In the genomic region with DNA sequence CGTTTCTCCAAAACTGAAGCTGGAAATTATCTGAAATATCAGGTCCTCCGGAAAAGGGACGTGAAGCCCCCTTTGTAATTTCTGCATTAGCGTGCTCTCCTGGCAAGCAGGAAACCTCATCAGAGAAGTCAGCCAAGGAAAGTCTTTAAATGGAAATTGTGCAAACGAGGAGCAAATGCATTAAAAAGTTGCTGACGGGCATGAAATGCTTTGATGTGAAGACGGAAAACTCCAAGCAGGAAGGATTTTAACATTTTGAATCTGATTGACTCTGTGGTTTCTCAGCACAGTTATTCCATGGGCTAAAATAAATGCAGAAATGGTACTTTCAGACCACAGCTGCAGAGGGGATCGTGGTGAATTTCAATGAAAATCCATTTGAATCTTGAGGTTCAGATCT, we compare ENCODE assay signal across 26 cellular contexts.
DNase-seq lines count a peak whose midpoint lies in the region; ATAC-seq lines count a peak whose summit lies in the region.
"Had no signal": no experiment of that assay in that cellular context is flagged by ENCODE, and none has a peak within 500 bp of the region (broad histone marks: within the 10 kb centered on the region; RNA-seq: fewer than 3 reads in every experiment).

No MANE protein-coding gene starts in this region.

- peak; percentile 36 for DNase-seq in KBM-7
- peak; percentile 94 for DNase-seq in SK-N-MC (ENCODE audit: low read depth, low spot score)
- DNase-seq in fibroblast of peridontal ligament (ENCODE audit: extremely low read depth), result peak; percentile 34
- peak; percentile 2 for DNase-seq in retina
- no peak for DNase-seq in cerebellar nuclear complex (lab: John Stamatoyannopoulos, UW)
- no peak for DNase-seq in mucosa of gallbladder (ENCODE audit: low spot score)
- DNase-seq: activated CD4-positive, alpha-beta T cell treated with anti-CD3 and anti-CD28 coated beads, Interleukin-2, amount 10 ng/mL, durations not matched to agents 7 days and 5 days; activated naive CD4-positive, alpha-beta T cell treated with anti-CD3 and anti-CD28 coated beads, Interleukin-2, amount 10 ng/mL, durations not matched to agents 7 days and 5 days; CD4-positive, alpha-beta memory T cell; central memory CD4-positive, alpha-beta T cell; DMS 273 treated with DMSO at 0.1 percent for 48 hours; dorsolateral prefrontal cortex; GOT3; left lung; natural killer cell; NCI-H1092; NCI-H1930; NCI-H2227 treated with DMSO at 0.1 percent for 48 hours; NCI-H69; sigmoid colon; stimulated activated naive CD8-positive, alpha-beta T cell treated with anti-CD3 and anti-CD28 coated beads, Interleukin-15, amount 100 ng/mL, for 72 hours; transverse colon had no signal

- H3K27ac ChIP-seq in SK-N-MC, result peak overlapping the region; percentile 98
- H3K27ac ChIP-seq: dorsolateral prefrontal cortex, parathyroid adenoma, sigmoid colon, transverse colon had no signal

- peak overlapping the region; percentile 77 for H3K4me3 ChIP-seq in SK-N-MC
- H3K4me3 ChIP-seq: K562, left lung, sigmoid colon, transverse colon had no signal

- in situ Hi-C loops in KBM-7 (cut with MboI; ENCODE audit: low pct_unique_long_range_greater_than_20kb, low sequenced_read_pairs), result no loop called here

- no peaks in the 10 kb centered on the region for H3K36me3 ChIP-seq in SK-N-MC (ENCODE audit: insufficient read depth, low read length)
- H3K36me3 ChIP-seq: left lung, sigmoid colon, transverse colon had no signal

- ATAC-seq in HG03378 (IDR thresholded peaks at IDR 0.05; ENCODE audit: unreplicated experiment), result no peak
- ATAC-seq: K562; left lung; natural killer cell; SK-N-SH treated with all-trans-retinoic acid at 6 μM for 48 hours; stimulated activated naive CD8-positive, alpha-beta T cell treated with anti-CD3 and anti-CD28 coated beads, Interleukin-15, amount 100 ng/mL, for 72 hours had no signal

- H3K9ac ChIP-seq in SK-N-MC (ENCODE audit: insufficient read length), result peak overlapping the region; percentile 71
- H3K9ac ChIP-seq: parathyroid adenoma had no signal

- no peaks in the 10 kb centered on the region; the same call in 1 of the 2 replicates for H3K9me3 ChIP-seq in SK-N-MC (ENCODE audit: low read depth, low read length)
- H3K9me3 ChIP-seq: left lung, sigmoid colon, transverse colon had no signal

Comparison
In these comparisons a context has a peak if more than half of its experiments do, and no peak if none do; other contexts are left out.
1. DNase-seq: peak in KBM-7 (single experiment), SK-N-MC (single experiment), fibroblast of peridontal ligament (single experiment) and retina (single experiment); none in cerebellar nuclear complex (0 of 2) and mucosa of gallbladder (single experiment).